Comparison of ENCODE assay signal across 13 cellular contexts in the genomic region with DNA sequence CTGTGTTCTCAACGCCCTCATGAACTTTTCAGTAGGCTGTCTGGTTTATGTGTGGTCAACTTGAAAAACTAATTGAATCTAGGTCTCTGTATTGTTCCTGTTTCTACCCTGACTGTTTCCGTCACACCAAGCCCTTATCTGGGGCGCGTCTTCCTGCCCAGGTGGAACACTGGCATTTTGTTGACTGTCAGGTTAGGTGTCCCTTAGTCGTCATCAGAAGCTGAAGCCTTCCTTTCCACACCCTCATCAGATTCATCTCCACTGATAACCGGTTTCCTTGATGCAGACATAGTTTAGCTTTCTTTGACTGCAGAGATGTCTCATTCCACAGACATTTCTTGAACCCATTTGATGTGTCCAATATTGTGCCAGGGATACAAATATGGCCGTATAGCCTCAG.
DNase-seq lines count a peak whose midpoint lies in the region; ATAC-seq and TF ChIP-seq lines count a peak whose summit lies in the region.
"Had no signal": no experiment of that assay in that cellular context is flagged by ENCODE, and none has a peak within 500 bp of the region (broad histone marks: within the 10 kb centered on the region; RNA-seq: fewer than 3 reads in every experiment).

No MANE protein-coding gene starts in this region.

- H3K4me3 ChIP-seq in right cardiac atrium (ENCODE audit: low read length) = no peak overlapping the region
- H3K4me3 ChIP-seq: tibial nerve had no signal

- H3K27me3 Mint-ChIP-seq in CD4-positive, alpha-beta T cell = no peaks in the 10 kb centered on the region
- no peaks in the 10 kb centered on the region for H3K27me3 Mint-ChIP-seq in T-helper 17 cell
- H3K27me3 Mint-ChIP-seq in activated T-helper 2 cell treated with anti-CD3 and anti-CD28 coated beads, Interferon-gamma antibody, Interleukin-2, Interleukin-4, amounts not matched to agents 10 μg/mL and 5 μg/mL and 100 μg/mL, durations not matched to agents 14 hours and 24 hours and 36 hours (ENCODE audit: low read depth) = no peaks in the 10 kb centered on the region
- H3K27me3 Mint-ChIP-seq in nephron progenitor cell (ENCODE audit: low read depth, poor library complexity) = peaks cover 4% of the 10 kb centered on the region

- H3K27me3 ChIP-seq in CD4-positive, alpha-beta T cell (ENCODE audit: control insufficient read depth, insufficient read depth, low read length) = no peaks in the 10 kb centered on the region
- no peaks in the 10 kb centered on the region for H3K27me3 ChIP-seq in right cardiac atrium (ENCODE audit: control insufficient read depth, insufficient read depth)
- H3K27me3 ChIP-seq: tibial nerve had no signal

- DNase-seq in CD4-positive, alpha-beta T cell = peak; percentile 41 to 83 (median 56)
- peak; percentile 37 to 71 (median 65) for DNase-seq in T-helper 17 cell
- peak; percentile 62 for DNase-seq in activated T-helper 2 cell treated with anti-CD3 and anti-CD28 coated beads, Interferon-gamma antibody, Interleukin-2, Interleukin-4, amounts not matched to agents 10 μg/mL and 5 μg/mL and 100 μg/mL, durations not matched to agents 14 hours and 24 hours and 36 hours (ENCODE audit: low spot score)
- no peak for DNase-seq in nephron progenitor cell
- no peak for DNase-seq in NCI-H187 (lab: John Stamatoyannopoulos, UW)
- DNase-seq in hippocampal formation (lab: John Stamatoyannopoulos, UW) = no peak
- DNase-seq in right cardiac atrium = no peak
- no peak for DNase-seq in glomerular visceral epithelial cell (ENCODE audit: extremely low spot score)
- DNase-seq: EL, left cardiac atrium, NCI-H1092, nucleus accumbens had no signal

- peak; percentile 89 for ATAC-seq in CD4-positive, alpha-beta T cell (ENCODE audit: poor library complexity)
- peak; percentile 83 for ATAC-seq in T-helper 17 cell
- ATAC-seq in right cardiac atrium = no peak

- peaks cover 86% of the 10 kb centered on the region for H3K4me1 Mint-ChIP-seq in CD4-positive, alpha-beta T cell (ENCODE audit: low read depth)
- H3K4me1 Mint-ChIP-seq in T-helper 17 cell (peaks cover 65% of the 10 kb centered on the region), nephron progenitor cell (no peaks in the 10 kb centered on the region)
- H3K4me1 Mint-ChIP-seq in activated T-helper 2 cell treated with anti-CD3 and anti-CD28 coated beads, Interferon-gamma antibody, Interleukin-2, Interleukin-4, amounts not matched to agents 10 μg/mL and 5 μg/mL and 100 μg/mL, durations not matched to agents 14 hours and 24 hours and 36 hours (ENCODE audit: low read depth) = peaks cover 80% of the 10 kb centered on the region

- H3K27ac ChIP-seq in CD4-positive, alpha-beta T cell (ENCODE audit: low read depth, low read length) = peak overlapping the region; percentile 78
- no peak overlapping the region for H3K27ac ChIP-seq in right cardiac atrium (ENCODE audit: low read length)

- peak overlapping the region; percentile 98 for H3K27ac Mint-ChIP-seq in CD4-positive, alpha-beta T cell
- peak overlapping the region; percentile 99 for H3K27ac Mint-ChIP-seq in T-helper 17 cell
- peak overlapping the region; percentile 83 for H3K27ac Mint-ChIP-seq in activated T-helper 2 cell treated with anti-CD3 and anti-CD28 coated beads, Interferon-gamma antibody, Interleukin-2, Interleukin-4, amounts not matched to agents 10 μg/mL and 5 μg/mL and 100 μg/mL, durations not matched to agents 14 hours and 24 hours and 36 hours
- peak overlapping the region; percentile 8 for H3K27ac Mint-ChIP-seq in nephron progenitor cell

- CTCF ChIA-PET in CD4-positive, alpha-beta T cell (lab: Charles Lee) = interaction anchor here (1.0 to 2.5 kb wide), 10 partner anchors 9 to 201 kb away, joined by 3 to 13 read pairs (median 6); partner anchors contain the start of gene DUSP16

- intact Hi-C loops in CD4-positive, alpha-beta T cell (cut with DNase I, micrococcal nuclease) = loop anchor here in 1 of 2 experiments (1.0 to 5.0 kb wide), 4 partner anchors 16 to 97 kb away; partner anchors contain the start of gene DUSP16
- intact Hi-C loops in activated T-helper 2 cell treated with anti-CD3 and anti-CD28 coated beads, Interferon-gamma antibody, Interleukin-2, Interleukin-4, amounts not matched to agents 10 μg/mL and 5 μg/mL and 100 μg/mL, durations not matched to agents 14 hours and 24 hours and 36 hours (cut with micrococcal nuclease) = loop anchor here (1.0 kb wide), 1 partner anchor 8 kb away; no protein-coding TSS in a partner anchor
- intact Hi-C loops in right cardiac atrium (cut with DNase I) = no loop called here

- 70% methylated on average over 7 of the region's 7 CpGs for WGBS in right cardiac atrium

- TF ChIP-seq CTCF in CD4-positive, alpha-beta T cell (IDR thresholded peaks at IDR 0.05) = no peak
- no peak for TF ChIP-seq CTCF in nephron progenitor cell (IDR thresholded peaks at IDR 0.05)

- H3K4me1 ChIP-seq in right cardiac atrium (ENCODE audit: control insufficient read depth, insufficient read depth, low read length) = no peaks in the 10 kb centered on the region

- no peaks in the 10 kb centered on the region for H3K9me3 ChIP-seq in CD4-positive, alpha-beta T cell (ENCODE audit: control insufficient read depth, low read length)
- H3K9me3 ChIP-seq in T-helper 17 cell (ENCODE audit: control insufficient read depth, low read length, poor library complexity, severe bottlenecking) (no peaks in the 10 kb centered on the region), right cardiac atrium (ENCODE audit: control insufficient read depth, low read length) (no peaks in the 10 kb centered on the region)
- H3K9me3 ChIP-seq: tibial nerve had no signal

- H3K36me3 Mint-ChIP-seq in CD4-positive, alpha-beta T cell (ENCODE audit: low read depth) = peaks cover 43% of the 10 kb centered on the region
- peaks cover 2% of the 10 kb centered on the region for H3K36me3 Mint-ChIP-seq in T-helper 17 cell (ENCODE audit: low read depth)
- H3K36me3 Mint-ChIP-seq in activated T-helper 2 cell treated with anti-CD3 and anti-CD28 coated beads, Interferon-gamma antibody, Interleukin-2, Interleukin-4, amounts not matched to agents 10 μg/mL and 5 μg/mL and 100 μg/mL, durations not matched to agents 14 hours and 24 hours and 36 hours (ENCODE audit: low read depth) = peaks cover 66% of the 10 kb centered on the region
- H3K36me3 Mint-ChIP-seq in nephron progenitor cell (ENCODE audit: low read depth) = peaks cover 49% of the 10 kb centered on the region

- no peaks in the 10 kb centered on the region for H3K9me3 Mint-ChIP-seq in CD4-positive, alpha-beta T cell
- no peaks in the 10 kb centered on the region for H3K9me3 Mint-ChIP-seq in activated T-helper 2 cell treated with anti-CD3 and anti-CD28 coated beads, Interferon-gamma antibody, Interleukin-2, Interleukin-4, amounts not matched to agents 10 μg/mL and 5 μg/mL and 100 μg/mL, durations not matched to agents 14 hours and 24 hours and 36 hours
- H3K9me3 Mint-ChIP-seq in nephron progenitor cell = peaks cover 24% of the 10 kb centered on the region

- H3K4me3 Mint-ChIP-seq in CD4-positive, alpha-beta T cell = peak overlapping the region; percentile 67
- H3K4me3 Mint-ChIP-seq in T-helper 17 cell (peak overlapping the region; percentile 84), nephron progenitor cell (no peak overlapping the region)
- no peak overlapping the region for H3K4me3 Mint-ChIP-seq in activated T-helper 2 cell treated with anti-CD3 and anti-CD28 coated beads, Interferon-gamma antibody, Interleukin-2, Interleukin-4, amounts not matched to agents 10 μg/mL and 5 μg/mL and 100 μg/mL, durations not matched to agents 14 hours and 24 hours and 36 hours (ENCODE audit: low read depth)

- POLR2A ChIA-PET in CD4-positive, alpha-beta T cell (lab: Charles Lee) = interaction anchor here (0.6 to 5.7 kb wide), 35 partner anchors 10 to 343 kb away, joined by 3 to 106 read pairs (median 6); partner anchors contain the start of genes BORCS5, CREBL2, DUSP16 and MANSC1

Comparison
In these comparisons a context has a peak if more than half of its experiments do, and no peak if none do; other contexts are left out.
1. ATAC-seq: peak in CD4-positive, alpha-beta T cell (single experiment) and T-helper 17 cell (single experiment); none in right cardiac atrium (0 of 2).
2. DNase-seq: peak in CD4-positive, alpha-beta T cell (10 of 10), T-helper 17 cell (3 of 3) and activated T-helper 2 cell treated with anti-CD3 and anti-CD28 coated beads, Interferon-gamma antibody, Interleukin-2, Interleukin-4, amounts not matched to agents 10 μg/mL and 5 μg/mL and 100 μg/mL, durations not matched to agents 14 hours and 24 hours and 36 hours (single experiment); none in nephron progenitor cell (single experiment), NCI-H187 (0 of 2), hippocampal formation (0 of 2), right cardiac atrium (0 of 3) and glomerular visceral epithelial cell (single experiment).
3. H3K27ac Mint-ChIP-seq: peak in every context shown above with its lines; median percentile 99 in T-helper 17 cell; 98 in CD4-positive, alpha-beta T cell; 83 in activated T-helper 2 cell treated with anti-CD3 and anti-CD28 coated beads, Interferon-gamma antibody, Interleukin-2, Interleukin-4, amounts not matched to agents 10 μg/mL and 5 μg/mL and 100 μg/mL, durations not matched to agents 14 hours and 24 hours and 36 hours; 8 in nephron progenitor cell.
4. H3K4me3 Mint-ChIP-seq: peak in CD4-positive, alpha-beta T cell (single experiment) and T-helper 17 cell (single experiment); none in activated T-helper 2 cell treated with anti-CD3 and anti-CD28 coated beads, Interferon-gamma antibody, Interleukin-2, Interleukin-4, amounts not matched to agents 10 μg/mL and 5 μg/mL and 100 μg/mL, durations not matched to agents 14 hours and 24 hours and 36 hours (single experiment) and nephron progenitor cell (single experiment).